ENCODE assay signal across 20 cellular contexts in the genomic region with DNA sequence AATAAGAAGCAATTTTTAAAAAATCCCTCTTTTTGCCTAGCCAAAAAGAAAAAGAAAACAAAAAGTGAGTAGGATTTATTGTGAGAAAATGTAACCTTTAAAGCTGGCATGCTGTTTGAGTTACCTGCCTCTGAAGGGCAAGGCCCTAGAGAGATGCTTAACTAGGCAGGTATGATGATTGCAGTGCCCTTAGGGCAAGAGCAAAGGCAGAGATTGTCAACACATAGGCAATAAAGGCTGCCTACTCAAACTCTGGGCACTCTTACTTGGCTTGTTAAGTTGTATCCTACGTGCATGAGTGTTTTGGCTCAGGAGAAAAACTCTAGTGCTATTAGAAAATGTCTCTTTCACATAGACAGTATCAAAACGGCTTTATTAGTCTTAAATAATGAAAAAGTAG.
DNase-seq lines count a peak whose midpoint lies in the region; TF ChIP-seq lines count a peak whose summit lies in the region.
"Had no signal": no experiment of that assay in that cellular context is flagged by ENCODE, and none has a peak within 500 bp of the region (broad histone marks: within the 10 kb centered on the region; RNA-seq: fewer than 3 reads in every experiment).

No MANE protein-coding gene starts in this region.

- H3K4me3 ChIP-seq in epithelial cell of esophagus (ENCODE audit: low read length) (no peak overlapping the region), trophoblast cell (ENCODE audit: low read depth, low read length) (no peak overlapping the region), breast epithelium (no peak overlapping the region)
- H3K4me3 ChIP-seq: SK-N-MC had no signal

- no peaks in the 10 kb centered on the region for H3K27me3 ChIP-seq in trophoblast cell (ENCODE audit: insufficient read depth, low read length)
- H3K27me3 ChIP-seq in breast epithelium = peaks cover 0 to 8% of the 10 kb centered on the region in 2 donors

- no peak overlapping the region for H2AFZ ChIP-seq in trophoblast cell (ENCODE audit: insufficient read depth, low read length, poor library complexity)

- H3K4me2 ChIP-seq in trophoblast cell (ENCODE audit: low read length) = no peak overlapping the region

- no peak overlapping the region for H3K23ac ChIP-seq in trophoblast cell (ENCODE audit: low read length)

- H2BK5ac ChIP-seq in trophoblast cell (ENCODE audit: low read depth, low read length, poor library complexity) = no peak overlapping the region

- no peaks in the 10 kb centered on the region for H3K9me3 ChIP-seq in trophoblast cell (ENCODE audit: insufficient read depth, low read depth, low read length)
- H3K9me3 ChIP-seq in breast epithelium = no peaks in the 10 kb centered on the region

- H3K36me3 ChIP-seq in trophoblast cell (ENCODE audit: control insufficient read depth in 1 of 2, insufficient read depth in 2 of 2, low read length in 2 of 2) (no peaks in the 10 kb centered on the region), breast epithelium (no peaks in the 10 kb centered on the region)

- no peak overlapping the region for H3K9ac ChIP-seq in trophoblast cell (ENCODE audit: low read length)

- DNase-seq in ELF-1 (ENCODE audit: low read depth, low spot score) (peak; percentile 63), NCI-H1417 treated with DMSO at 0.1 percent for 48 hours (lab: John Stamatoyannopoulos, UW) (peak; percentile 2), epithelial cell of esophagus (ENCODE audit: low read depth) (peak; percentile 18), trophoblast cell (peak; percentile 73 to 81), breast epithelium (ENCODE audit: low spot score in 2 of 2) (no peak), MV-4-11 (lab: John Stamatoyannopoulos, UW) (no peak)
- no peak for DNase-seq in NK-92 treated with Interleukin-12 subunit alpha and Interleukin-12 subunit beta, amount 100 ng/mL, for 24 hours (lab: John Stamatoyannopoulos, UW)
- DNase-seq: DMS 273 treated with DMSO at 0.1 percent for 48 hours, GF-D8, H9, IMR-90, NCI-H1092, NCI-H187 treated with DMSO at 0.1 percent for 48 hours, NCI-H2171, NCI-H446 treated with DMSO at 0.1 percent for 48 hours, NCI-H69, OCI-M1, SHP77 had no signal

- no peak overlapping the region for H3K4ac ChIP-seq in trophoblast cell (ENCODE audit: low read depth, low read length)

- H4K8ac ChIP-seq in trophoblast cell (ENCODE audit: low read depth, low read length) = no peak overlapping the region

- intact Hi-C loops in breast epithelium (cut with DNase I; ENCODE audit: low total_unique reads) = no loop called here

- no peak overlapping the region for H3K14ac ChIP-seq in trophoblast cell (ENCODE audit: low read length)

- H4K12ac ChIP-seq in trophoblast cell (ENCODE audit: low read depth, low read length) = no peak overlapping the region

- TF ChIP-seq POLR2A in breast epithelium (IDR thresholded peaks at IDR 0.05) = no peak

- no peak overlapping the region for H4K91ac ChIP-seq in trophoblast cell (ENCODE audit: low read depth, low read length)

- H2BK120ac ChIP-seq in trophoblast cell (ENCODE audit: insufficient read depth, low read length, poor library complexity) = no peak overlapping the region

- H3K4me1 ChIP-seq in trophoblast cell (ENCODE audit: control insufficient read depth in 1 of 2, insufficient read depth in 2 of 2, low read length in 2 of 2) (peaks cover 0 to 2% of the 10 kb centered on the region in 2 experiments), breast epithelium (no peaks in the 10 kb centered on the region)

- H2BK12ac ChIP-seq in trophoblast cell (ENCODE audit: low read length) = no peak overlapping the region

- TF ChIP-seq CTCF in epithelial cell of esophagus (IDR thresholded peaks at IDR 0.05; ENCODE audit: insufficient read depth, low read depth, low read length, missing control alignments) (no peak), breast epithelium (IDR thresholded peaks at IDR 0.05) (no peak)

- H3K79me2 ChIP-seq in trophoblast cell (ENCODE audit: control insufficient read depth, insufficient read depth, low read length, poor library complexity) = no peaks in the 10 kb centered on the region

- WGBS in trophoblast cell (ENCODE audit: extremely low coverage, insufficient coverage, insufficient read length) = no CpG with 5 or more reads among the region's 2 CpGs

- no peak overlapping the region for H3K27ac ChIP-seq in trophoblast cell (ENCODE audit: low read depth, low read length)
- no peak overlapping the region for H3K27ac ChIP-seq in breast epithelium
- H3K27ac ChIP-seq: HL-60, SK-N-MC had no signal

- no peak overlapping the region for H3K18ac ChIP-seq in trophoblast cell (ENCODE audit: low read length)

- H2AK5ac ChIP-seq in trophoblast cell (ENCODE audit: low read length) = no peak overlapping the region

- H3K79me1 ChIP-seq in trophoblast cell (ENCODE audit: low read length) = no peaks in the 10 kb centered on the region

Comparison
In these comparisons a context has a peak if more than half of its experiments do, and no peak if none do; other contexts are left out.
1. DNase-seq: peak in ELF-1 (single experiment), NCI-H1417 treated with DMSO at 0.1 percent for 48 hours (single experiment), epithelial cell of esophagus (single experiment) and trophoblast cell (2 of 2); none in breast epithelium (0 of 2), MV-4-11 (single experiment) and NK-92 treated with Interleukin-12 subunit alpha and Interleukin-12 subunit beta, amount 100 ng/mL, for 24 hours (single experiment).